ENCODE assay signal across 8 cellular contexts in the genomic region with DNA sequence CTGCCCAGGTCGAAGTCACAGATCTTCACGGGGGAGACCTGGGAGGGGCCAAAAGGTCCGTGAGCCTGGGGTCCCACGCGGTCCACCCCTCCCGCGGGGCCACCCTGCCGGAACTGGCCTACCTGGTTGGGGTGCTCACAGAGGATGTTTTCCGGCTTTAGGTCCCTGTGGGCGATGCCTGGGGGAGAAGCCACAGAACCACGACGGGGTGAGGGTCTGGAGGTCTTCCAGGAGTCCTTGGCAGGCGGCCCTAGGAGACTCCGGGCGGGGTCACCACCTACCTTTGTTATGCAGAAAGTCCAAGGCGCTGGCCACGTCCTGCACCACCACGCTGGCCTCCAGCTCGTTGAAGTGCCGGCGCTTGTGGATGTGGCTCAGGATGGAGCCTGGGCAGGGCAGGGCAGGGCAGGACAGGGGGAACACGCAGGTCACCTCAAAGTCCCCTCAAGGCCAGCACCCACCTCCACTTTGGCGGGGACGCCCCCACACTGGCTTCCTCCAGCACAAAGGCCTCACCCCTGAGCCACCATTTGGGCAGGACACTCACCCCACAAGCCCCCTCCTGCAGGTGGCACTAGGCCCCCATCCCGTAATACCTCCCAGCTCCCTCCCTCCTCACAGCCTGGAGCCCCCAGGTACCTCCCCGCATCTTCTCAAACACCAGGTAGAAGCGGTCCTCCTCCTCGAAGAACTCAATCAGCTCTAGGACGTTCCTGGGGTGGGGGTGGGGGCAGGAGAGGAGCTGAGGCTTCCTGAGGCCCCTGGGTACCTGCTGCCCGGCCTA. TPM values are rescaled to one million over a fixed set of nuclear protein-coding genes. Genes with fewer than 3 reads are reported as not detected.
A peak's percentile ranks its signal among the peaks of the same experiment; 100 is the strongest.
DNase-seq lines count a peak whose midpoint lies in the region; ATAC-seq and TF ChIP-seq lines count a peak whose summit lies in the region.

No MANE protein-coding gene starts in this region.

- peak overlapping the region; percentile 98 for H3K4me2 ChIP-seq in MM.1S (ENCODE audit: low read depth, low read length)

- peak overlapping the region; percentile 56 for H3K9ac ChIP-seq in MM.1S (ENCODE audit: low read length)

- H3K36me3 Mint-ChIP-seq in progenitor cell of endocrine pancreas (ENCODE audit: insufficient read depth), result peaks cover 13% of the 10 kb centered on the region

- H3K9me3 Mint-ChIP-seq in progenitor cell of endocrine pancreas (ENCODE audit: low read depth), result no peaks in the 10 kb centered on the region

- ATAC-seq in GM18517 (IDR thresholded peaks at IDR 0.05; ENCODE audit: unreplicated experiment), result peak; percentile 12
- ATAC-seq in HG03520 (IDR thresholded peaks at IDR 0.05; ENCODE audit: unreplicated experiment), result no peak
- ATAC-seq in GM18511 (IDR thresholded peaks at IDR 0.05; ENCODE audit: unreplicated experiment), result no peak

- no peaks in the 10 kb centered on the region for H3K9me3 ChIP-seq in MM.1S (replicated peaks; ENCODE audit: insufficient read depth, low read length)

- DNase-seq in MM.1S (no peak), epithelial cell of prostate (ENCODE audit: low read depth, low spot score) (no peak), progenitor cell of endocrine pancreas (ENCODE audit: low spot score, unreplicated experiment) (no peak), NCI-H2029 treated with DMSO at 0.1 percent for 48 hours (lab: John Stamatoyannopoulos, UW) (no peak), NOMO-1 treated with DMSO at 0.1 percent for 48 hours (lab: John Stamatoyannopoulos, UW; ENCODE audit: unreplicated experiment) (no peak)

- H3K79me2 ChIP-seq in MM.1S (ENCODE audit: low read length), result peaks cover 66% of the 10 kb centered on the region

- peak overlapping the region; percentile 71 for H3K27ac Mint-ChIP-seq in progenitor cell of endocrine pancreas

- TF ChIP-seq CTCF in MM.1S (IDR thresholded peaks at IDR 0.05; ENCODE audit: low read length), result no peak
- TF ChIP-seq CTCF in progenitor cell of endocrine pancreas (IDR thresholded peaks at IDR 0.05; ENCODE audit: unreplicated experiment), result no peak

- H3F3A ChIP-seq in MM.1S (ENCODE audit: insufficient read depth, low read length), result peaks cover 19% of the 10 kb centered on the region

- peak overlapping the region; percentile 65; the same call in 1 of the 2 replicates for H2AFZ ChIP-seq in MM.1S (ENCODE audit: low read length)

- no peaks in the 10 kb centered on the region for H3K27me3 Mint-ChIP-seq in progenitor cell of endocrine pancreas

- peaks cover 20% of the 10 kb centered on the region for H3K4me1 ChIP-seq in MM.1S (ENCODE audit: low read length)

- H3K27me3 ChIP-seq in MM.1S (replicated peaks; ENCODE audit: insufficient read depth, low read length), result no peaks in the 10 kb centered on the region

- H3K27ac ChIP-seq in MM.1S (ENCODE audit: low read length) (peak overlapping the region; percentile 55; the same call in 1 of the 2 replicates), epithelial cell of prostate (peak overlapping the region; percentile 76)

- H4K20me1 ChIP-seq in MM.1S (ENCODE audit: insufficient read depth, low read length), result no peaks in the 10 kb centered on the region

- H3K4me1 Mint-ChIP-seq in progenitor cell of endocrine pancreas (ENCODE audit: low read depth), result peaks cover under 1% of the 10 kb centered on the region

- H3K4me3 ChIP-seq in MM.1S (ENCODE audit: low read length), result peak overlapping the region; percentile 64

- H3K36me3 ChIP-seq in MM.1S (replicated peaks; ENCODE audit: insufficient read depth, low read length), result 0 out of 2 replicates have a peak, but pooled peaks cover 3% of the 10 kb centered on the region

- no peaks in the 10 kb centered on the region for H3K9me2 ChIP-seq in MM.1S (replicated peaks; ENCODE audit: insufficient read depth, low read length)

- peak overlapping the region; percentile 41 for H3K4me3 Mint-ChIP-seq in progenitor cell of endocrine pancreas (ENCODE audit: low read depth)

RNA-seq across cellular contexts. Expression of a gene that starts 8.4 kb away (rescaled TPM):
- 145 and 163 TPM in 2 replicates for total RNA-seq in progenitor cell of endocrine pancreas

RNA-seq across cellular contexts. Expression of a gene that starts 27.2 kb away (rescaled TPM):
- 115 and 125 TPM in 2 replicates for total RNA-seq in progenitor cell of endocrine pancreas

RNA-seq across cellular contexts. Expression of a gene that starts 53.4 kb away (rescaled TPM):
- total RNA-seq in progenitor cell of endocrine pancreas, result 33.2 and 38.5 TPM in 2 replicates

RNA-seq across cellular contexts. Expression of a gene that starts 54.0 kb away (rescaled TPM):
- 15.9 and 16.5 TPM in 2 replicates for total RNA-seq in progenitor cell of endocrine pancreas
